1 cellular context compared by ENCODE assay signal in the genomic region with DNA sequence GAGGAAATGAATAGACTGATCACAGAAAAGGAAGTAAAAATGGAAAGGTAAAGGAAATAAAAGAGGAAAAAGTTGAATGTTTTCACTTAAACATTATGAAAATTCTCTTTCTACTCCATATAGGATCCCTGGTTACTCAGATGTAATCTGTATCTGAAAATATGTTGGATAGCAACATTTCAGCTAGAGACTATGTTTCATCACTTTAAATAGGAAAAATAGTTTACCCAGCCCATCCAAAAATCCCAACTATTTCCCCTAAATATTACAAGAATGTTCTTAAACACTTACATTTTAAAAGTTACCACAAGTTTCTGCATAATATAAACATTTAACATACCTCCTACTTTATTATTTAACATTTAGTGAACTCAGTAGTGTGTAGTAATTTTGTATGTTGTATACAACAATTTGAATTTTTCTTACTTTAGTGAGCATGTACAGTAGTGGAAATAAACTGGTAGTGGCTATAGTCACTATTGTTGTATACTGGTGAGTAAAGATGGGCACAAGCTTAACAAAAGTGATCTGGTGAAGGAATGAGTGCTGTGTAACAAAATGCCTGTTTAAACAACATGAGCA.
TF ChIP-seq lines count a peak whose summit lies in the region.

No MANE protein-coding gene starts in this region.

TF ChIP-seq in HepG2, 621 proteins besides CTCF, POLR2A, EP300 and RAD21:
- TF ChIP-seq, protein P1, sequence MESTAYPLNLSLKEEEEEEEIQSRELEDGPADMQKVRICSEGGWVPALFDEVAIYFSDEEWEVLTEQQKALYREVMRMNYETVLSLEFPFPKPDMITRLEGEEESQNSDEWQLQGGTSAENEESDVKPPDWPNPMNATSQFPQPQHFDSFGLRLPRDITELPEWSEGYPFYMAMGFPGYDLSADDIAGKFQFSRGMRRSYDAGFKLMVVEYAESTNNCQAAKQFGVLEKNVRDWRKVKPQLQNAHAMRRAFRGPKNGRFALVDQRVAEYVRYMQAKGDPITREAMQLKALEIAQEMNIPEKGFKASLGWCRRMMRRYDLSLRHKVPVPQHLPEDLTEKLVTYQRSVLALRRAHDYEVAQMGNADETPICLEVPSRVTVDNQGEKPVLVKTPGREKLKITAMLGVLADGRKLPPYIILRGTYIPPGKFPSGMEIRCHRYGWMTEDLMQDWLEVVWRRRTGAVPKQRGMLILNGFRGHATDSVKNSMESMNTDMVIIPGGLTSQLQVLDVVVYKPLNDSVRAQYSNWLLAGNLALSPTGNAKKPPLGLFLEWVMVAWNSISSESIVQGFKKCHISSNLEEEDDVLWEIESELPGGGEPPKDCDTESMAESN (CRISPR knock-in tag; conservative IDR thresholded peaks at IDR 0.05), result no peak
- TF ChIP-seq KLF9 (CRISPR knock-in tag; IDR thresholded peaks at IDR 0.05; ENCODE audit: low read depth) (no peak), ONECUT2 (CRISPR knock-in tag; IDR thresholded peaks at IDR 0.05) (no peak), ZNF546 (CRISPR knock-in tag; conservative IDR thresholded peaks at IDR 0.05) (no peak), ZNF589 (CRISPR knock-in tag; conservative IDR thresholded peaks at IDR 0.05) (no peak), ZNF343 (CRISPR knock-in tag; IDR thresholded peaks at IDR 0.05) (no peak), ZSCAN21 (CRISPR knock-in tag; IDR thresholded peaks at IDR 0.05; ENCODE audit: borderline replicate concordance) (no peak), FLYWCH1 (CRISPR knock-in tag; IDR thresholded peaks at IDR 0.05) (no peak), IKZF1 (IDR thresholded peaks at IDR 0.05) (no peak), PHF5A (CRISPR knock-in tag; IDR thresholded peaks at IDR 0.05; ENCODE audit: low read depth, unreplicated experiment) (no peak), HNRNPL (IDR thresholded peaks at IDR 0.05; ENCODE audit: low read depth, low read length) (no peak), ZNF747 (CRISPR knock-in tag; IDR thresholded peaks at IDR 0.05; ENCODE audit: borderline replicate concordance) (no peak), ZNF230 (CRISPR knock-in tag; IDR thresholded peaks at IDR 0.05) (no peak), ZNF253 (CRISPR knock-in tag; IDR thresholded peaks at IDR 0.05; ENCODE audit: borderline replicate concordance) (no peak), ZMYM3 (CRISPR knock-in tag; IDR thresholded peaks at IDR 0.05) (no peak), YEATS4 (CRISPR knock-in tag; IDR thresholded peaks at IDR 0.05; ENCODE audit: borderline replicate concordance) (no peak)
- TF ChIP-seq, protein P2, sequence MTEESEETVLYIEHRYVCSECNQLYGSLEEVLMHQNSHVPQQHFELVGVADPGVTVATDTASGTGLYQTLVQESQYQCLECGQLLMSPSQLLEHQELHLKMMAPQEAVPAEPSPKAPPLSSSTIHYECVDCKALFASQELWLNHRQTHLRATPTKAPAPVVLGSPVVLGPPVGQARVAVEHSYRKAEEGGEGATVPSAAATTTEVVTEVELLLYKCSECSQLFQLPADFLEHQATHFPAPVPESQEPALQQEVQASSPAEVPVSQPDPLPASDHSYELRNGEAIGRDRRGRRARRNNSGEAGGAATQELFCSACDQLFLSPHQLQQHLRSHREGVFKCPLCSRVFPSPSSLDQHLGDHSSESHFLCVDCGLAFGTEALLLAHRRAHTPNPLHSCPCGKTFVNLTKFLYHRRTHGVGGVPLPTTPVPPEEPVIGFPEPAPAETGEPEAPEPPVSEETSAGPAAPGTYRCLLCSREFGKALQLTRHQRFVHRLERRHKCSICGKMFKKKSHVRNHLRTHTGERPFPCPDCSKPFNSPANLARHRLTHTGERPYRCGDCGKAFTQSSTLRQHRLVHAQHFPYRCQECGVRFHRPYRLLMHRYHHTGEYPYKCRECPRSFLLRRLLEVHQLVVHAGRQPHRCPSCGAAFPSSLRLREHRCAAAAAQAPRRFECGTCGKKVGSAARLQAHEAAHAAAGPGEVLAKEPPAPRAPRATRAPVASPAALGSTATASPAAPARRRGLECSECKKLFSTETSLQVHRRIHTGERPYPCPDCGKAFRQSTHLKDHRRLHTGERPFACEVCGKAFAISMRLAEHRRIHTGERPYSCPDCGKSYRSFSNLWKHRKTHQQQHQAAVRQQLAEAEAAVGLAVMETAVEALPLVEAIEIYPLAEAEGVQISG (CRISPR knock-in tag; IDR thresholded peaks at IDR 0.05), result no peak
- TF ChIP-seq, protein P3, sequence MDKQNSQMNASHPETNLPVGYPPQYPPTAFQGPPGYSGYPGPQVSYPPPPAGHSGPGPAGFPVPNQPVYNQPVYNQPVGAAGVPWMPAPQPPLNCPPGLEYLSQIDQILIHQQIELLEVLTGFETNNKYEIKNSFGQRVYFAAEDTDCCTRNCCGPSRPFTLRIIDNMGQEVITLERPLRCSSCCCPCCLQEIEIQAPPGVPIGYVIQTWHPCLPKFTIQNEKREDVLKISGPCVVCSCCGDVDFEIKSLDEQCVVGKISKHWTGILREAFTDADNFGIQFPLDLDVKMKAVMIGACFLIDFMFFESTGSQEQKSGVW (CRISPR knock-in tag; IDR thresholded peaks at IDR 0.05; ENCODE audit: borderline replicate concordance), result no peak
- TF ChIP-seq, protein P4, sequence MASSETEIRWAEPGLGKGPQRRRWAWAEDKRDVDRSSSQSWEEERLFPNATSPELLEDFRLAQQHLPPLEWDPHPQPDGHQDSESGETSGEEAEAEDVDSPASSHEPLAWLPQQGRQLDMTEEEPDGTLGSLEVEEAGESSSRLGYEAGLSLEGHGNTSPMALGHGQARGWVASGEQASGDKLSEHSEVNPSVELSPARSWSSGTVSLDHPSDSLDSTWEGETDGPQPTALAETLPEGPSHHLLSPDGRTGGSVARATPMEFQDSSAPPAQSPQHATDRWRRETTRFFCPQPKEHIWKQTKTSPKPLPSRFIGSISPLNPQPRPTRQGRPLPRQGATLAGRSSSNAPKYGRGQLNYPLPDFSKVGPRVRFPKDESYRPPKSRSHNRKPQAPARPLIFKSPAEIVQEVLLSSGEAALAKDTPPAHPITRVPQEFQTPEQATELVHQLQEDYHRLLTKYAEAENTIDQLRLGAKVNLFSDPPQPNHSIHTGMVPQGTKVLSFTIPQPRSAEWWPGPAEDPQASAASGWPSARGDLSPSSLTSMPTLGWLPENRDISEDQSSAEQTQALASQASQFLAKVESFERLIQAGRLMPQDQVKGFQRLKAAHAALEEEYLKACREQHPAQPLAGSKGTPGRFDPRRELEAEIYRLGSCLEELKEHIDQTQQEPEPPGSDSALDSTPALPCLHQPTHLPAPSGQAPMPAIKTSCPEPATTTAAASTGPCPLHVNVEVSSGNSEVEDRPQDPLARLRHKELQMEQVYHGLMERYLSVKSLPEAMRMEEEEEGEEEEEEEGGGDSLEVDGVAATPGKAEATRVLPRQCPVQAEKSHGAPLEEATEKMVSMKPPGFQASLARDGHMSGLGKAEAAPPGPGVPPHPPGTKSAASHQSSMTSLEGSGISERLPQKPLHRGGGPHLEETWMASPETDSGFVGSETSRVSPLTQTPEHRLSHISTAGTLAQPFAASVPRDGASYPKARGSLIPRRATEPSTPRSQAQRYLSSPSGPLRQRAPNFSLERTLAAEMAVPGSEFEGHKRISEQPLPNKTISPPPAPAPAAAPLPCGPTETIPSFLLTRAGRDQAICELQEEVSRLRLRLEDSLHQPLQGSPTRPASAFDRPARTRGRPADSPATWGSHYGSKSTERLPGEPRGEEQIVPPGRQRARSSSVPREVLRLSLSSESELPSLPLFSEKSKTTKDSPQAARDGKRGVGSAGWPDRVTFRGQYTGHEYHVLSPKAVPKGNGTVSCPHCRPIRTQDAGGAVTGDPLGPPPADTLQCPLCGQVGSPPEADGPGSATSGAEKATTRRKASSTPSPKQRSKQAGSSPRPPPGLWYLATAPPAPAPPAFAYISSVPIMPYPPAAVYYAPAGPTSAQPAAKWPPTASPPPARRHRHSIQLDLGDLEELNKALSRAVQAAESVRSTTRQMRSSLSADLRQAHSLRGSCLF (CRISPR knock-in tag; IDR thresholded peaks at IDR 0.05; ENCODE audit: borderline replicate concordance), result no peak
- TF ChIP-seq, protein P5, sequence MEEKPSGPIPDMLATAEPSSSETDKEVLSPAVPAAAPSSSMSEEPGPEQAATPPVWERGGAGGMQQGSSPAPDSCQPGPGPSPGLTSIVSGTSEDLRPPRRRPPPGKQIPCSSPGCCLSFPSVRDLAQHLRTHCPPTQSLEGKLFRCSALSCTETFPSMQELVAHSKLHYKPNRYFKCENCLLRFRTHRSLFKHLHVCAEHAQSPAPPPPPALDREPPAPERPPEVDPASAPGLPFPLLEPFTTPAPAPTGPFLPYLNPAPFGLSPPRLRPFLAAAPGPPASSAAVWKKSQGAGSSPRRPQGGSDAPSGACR (CRISPR knock-in tag; IDR thresholded peaks at IDR 0.05), result no peak
